In the genomic region with DNA sequence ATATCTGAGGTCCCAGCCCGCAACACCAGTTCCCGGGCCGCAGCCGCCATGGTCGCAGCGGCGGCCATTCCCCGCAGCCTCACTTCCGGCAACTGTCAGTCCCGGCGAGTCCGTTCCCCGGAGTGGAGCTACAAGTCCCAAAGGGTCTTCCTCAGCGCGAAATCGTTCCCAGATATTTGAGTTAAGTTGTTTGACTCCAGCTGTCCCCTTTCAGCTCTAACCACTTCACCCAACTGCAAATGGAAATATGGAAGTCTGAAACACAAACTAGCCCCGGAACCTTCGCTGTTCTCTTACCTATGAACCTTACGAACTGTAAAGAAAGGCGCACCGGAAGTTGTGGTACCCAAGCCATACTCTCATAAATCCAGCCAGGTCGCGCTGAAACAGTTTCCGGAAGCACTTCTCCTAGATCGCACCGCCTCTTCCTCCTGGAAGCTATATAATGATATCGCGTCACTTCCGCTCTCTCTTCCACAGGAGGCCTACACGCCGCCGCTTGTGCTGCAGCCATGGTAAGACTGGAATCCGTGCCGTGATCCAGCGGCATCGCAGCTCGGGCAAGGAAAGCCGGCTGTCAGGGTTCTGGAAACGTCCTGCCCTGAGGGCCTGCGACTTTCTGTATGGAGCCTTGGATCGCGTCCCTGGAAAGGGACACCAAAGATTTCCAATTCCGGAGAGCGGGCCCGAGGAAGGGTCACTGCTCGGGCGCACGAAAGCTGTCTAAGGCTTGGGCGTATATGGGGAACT, we compare ENCODE assay signal across 7 cellular contexts. TPM values are rescaled to one million over a fixed set of nuclear protein-coding genes. Genes with fewer than 3 reads are reported as not detected.
DNase-seq lines count a peak whose midpoint lies in the region; ATAC-seq, FAIRE-seq and TF ChIP-seq lines count a peak whose summit lies in the region.

A gene (plus strand): TSS at position 468 of the 750 bp plus-strand sequence. CDS start 45 bp downstream, at position 513.
A gene with protein sequence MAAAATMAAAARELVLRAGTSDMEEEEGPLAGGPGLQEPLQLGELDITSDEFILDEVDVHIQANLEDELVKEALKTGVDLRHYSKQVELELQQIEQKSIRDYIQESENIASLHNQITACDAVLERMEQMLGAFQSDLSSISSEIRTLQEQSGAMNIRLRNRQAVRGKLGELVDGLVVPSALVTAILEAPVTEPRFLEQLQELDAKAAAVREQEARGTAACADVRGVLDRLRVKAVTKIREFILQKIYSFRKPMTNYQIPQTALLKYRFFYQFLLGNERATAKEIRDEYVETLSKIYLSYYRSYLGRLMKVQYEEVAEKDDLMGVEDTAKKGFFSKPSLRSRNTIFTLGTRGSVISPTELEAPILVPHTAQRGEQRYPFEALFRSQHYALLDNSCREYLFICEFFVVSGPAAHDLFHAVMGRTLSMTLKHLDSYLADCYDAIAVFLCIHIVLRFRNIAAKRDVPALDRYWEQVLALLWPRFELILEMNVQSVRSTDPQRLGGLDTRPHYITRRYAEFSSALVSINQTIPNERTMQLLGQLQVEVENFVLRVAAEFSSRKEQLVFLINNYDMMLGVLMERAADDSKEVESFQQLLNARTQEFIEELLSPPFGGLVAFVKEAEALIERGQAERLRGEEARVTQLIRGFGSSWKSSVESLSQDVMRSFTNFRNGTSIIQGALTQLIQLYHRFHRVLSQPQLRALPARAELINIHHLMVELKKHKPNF (minus strand): TSS at position 269 of the 750 bp plus-strand sequence. CDS start 201 bp downstream, at position 68.

- H3K4me1 ChIP-seq in body of pancreas (peaks cover 58% of the 10 kb centered on the region), gastrocnemius medialis (peaks cover 47 to 54% of the 10 kb centered on the region in 2 donors)

- H3K36me3 ChIP-seq in body of pancreas (replicated peaks in 1 of 2; ENCODE audit: insufficient read depth in 1 of 2, low read depth in 2 of 2) (peaks cover 0 to 30% of the 10 kb centered on the region in 2 donors), gastrocnemius medialis (peaks cover 0 to 66% of the 10 kb centered on the region in 2 donors)

- peak; percentile 74 to 97 (median 97) for TF ChIP-seq POLR2A in body of pancreas (IDR thresholded peaks at IDR 0.05)
- peak; percentile 92 to 95 for TF ChIP-seq POLR2A in gastrocnemius medialis (IDR thresholded peaks at IDR 0.05)

- H3K4me3 ChIP-seq in body of pancreas (peak within 1 kb of the TSS; percentile 38 to 76), gastrocnemius medialis (peak within 1 kb of the TSS; percentile 67 to 95 (median 80))

- FAIRE-seq in TTC549 (lab: Jason Lieb, UNC): peak; percentile 83

- DNase-seq in NCI-H2107 treated with DMSO at 0.1 percent for 48 hours (lab: John Stamatoyannopoulos, UW; ENCODE audit: unreplicated experiment) (peak; percentile 92), body of pancreas (peak; percentile 94 to 99 (median 98)), iPS DF 4.7 (ENCODE audit: extremely low read depth, low spot score) (peak; percentile 98), gastrocnemius medialis (peak; percentile 95 to 96)

- peak; percentile 80 for ATAC-seq in GM18520 (IDR thresholded peaks at IDR 0.05; ENCODE audit: unreplicated experiment)
- peak; percentile 79 for ATAC-seq in HG03064 (IDR thresholded peaks at IDR 0.05; ENCODE audit: low read depth, unreplicated experiment)
- peak; percentile 97 for ATAC-seq in body of pancreas
- ATAC-seq in gastrocnemius medialis: peak; percentile 98 to 99

- H3K27ac ChIP-seq in body of pancreas: peak within 1 kb of the TSS; percentile 79 to 95 (median 87)
- peak within 1 kb of the TSS; percentile 85 to 96 (median 90) for H3K27ac ChIP-seq in gastrocnemius medialis

- H3K27me3 ChIP-seq in body of pancreas: no peaks in the 10 kb centered on the region
- no peaks in the 10 kb centered on the region for H3K27me3 ChIP-seq in gastrocnemius medialis

- 0 to 1% methylated on average over 25 to 49 of the region's 49 CpGs for whole genome bisulfite sequencing in body of pancreas, 2 donors

- intact Hi-C loops in body of pancreas (cut with DNase I) (no loop called here), gastrocnemius medialis (cut with DNase I; ENCODE audit: low total_unique reads) (loop anchor here (1.0 to 10.0 kb wide), 5 partner anchors 18 to 1097 kb away; a partner anchor contains a TSS)

- in situ Hi-C loops in gastrocnemius medialis (cut with MboI; ENCODE audit: low sequenced_read_pairs in 4 of 4): no loop called here

- H3K9me3 ChIP-seq in body of pancreas (no peaks in the 10 kb centered on the region), gastrocnemius medialis (no peaks in the 10 kb centered on the region)

- TF ChIP-seq CTCF in body of pancreas (IDR thresholded peaks at IDR 0.05) (no peak), gastrocnemius medialis (IDR thresholded peaks at IDR 0.05 in 4 of 5, conservative IDR thresholded peaks at IDR 0.05 in 1 of 5) (no peak)

RNA-seq across cellular contexts. Expression of the first gene that starts in this region (rescaled TPM):
- 1,000 to 10,000 TPM in 1 of 2 donors, 100 to 1,000 TPM in 1; 772 to 1,608 TPM for total RNA-seq in body of pancreas
- total RNA-seq in gastrocnemius medialis: 1,000 to 10,000 TPM; 1,834 to 2,142 (median 2,010) TPM

RNA-seq across cellular contexts. Expression of the second gene that starts in this region (rescaled TPM):
- total RNA-seq in body of pancreas (10 to 100 TPM; 37.1 to 40.5 TPM), gastrocnemius medialis (10 to 100 TPM; 28.7 to 52.8 (median 41.2) TPM)

Comparison
In these comparisons a context has a peak if more than half of its experiments do, and no peak if none do; other contexts are left out.
1. Peak in every context shown above with its lines: DNase-seq, ATAC-seq, H3K4me3 ChIP-seq and H3K27ac ChIP-seq.